8 cellular contexts compared by ENCODE assay signal in genomic region chr14:50520947-50521815, GRCh38. TPM values are rescaled to one million over a fixed set of nuclear protein-coding genes. Genes with fewer than 3 reads are reported as not detected.
DNase-seq lines count a peak whose midpoint lies in the region; ATAC-seq, FAIRE-seq and TF ChIP-seq lines count a peak whose summit lies in the region.

No MANE protein-coding gene starts in this region.

- TF ChIP-seq CTCF in pancreas (IDR thresholded peaks at IDR 0.05) = no peak

- intact Hi-C loops in pancreas (cut with DNase I) = loop anchor here in 1 of 3 donors (10.0 kb wide), 1 partner anchor 196 kb away; no protein-coding TSS in a partner anchor

- peak; percentile 32 to 71 for DNase-seq in SW 1271 (lab: John Stamatoyannopoulos, UW)
- DNase-seq in central memory CD8-positive, alpha-beta T cell (ENCODE audit: low spot score in 2 of 2) = no peak
- peak in 4 of 6 donors; percentile 30 to 55 (median 42) for DNase-seq in pancreas
- no peak for DNase-seq in KBM-7
- DNase-seq in NCI-H1048 (lab: John Stamatoyannopoulos, UW) = no peak
- DNase-seq in epidermal melanocyte (ENCODE audit: insufficient read length, low spot score) = no peak

- peak overlapping the region in 3 of 4 donors; percentile 29 to 71 (median 56) for H3K27ac ChIP-seq in pancreas

- FAIRE-seq in pancreas (lab: Jason Lieb, UNC) = no peak

- 43 to 46% methylated on average over 5 of the region's 5 CpGs for WGBS in pancreas, 2 donors

- H3K27me3 Mint-ChIP-seq in central memory CD8-positive, alpha-beta T cell = no peaks in the 10 kb centered on the region

- no peaks in the 10 kb centered on the region for H3K9me3 ChIP-seq in pancreas

- no peaks in the 10 kb centered on the region for H3K27me3 ChIP-seq in pancreas

- peaks cover 52% of the 10 kb centered on the region for H3K4me1 Mint-ChIP-seq in central memory CD8-positive, alpha-beta T cell

- H3K27ac Mint-ChIP-seq in central memory CD8-positive, alpha-beta T cell (ENCODE audit: low read depth) = peak overlapping the region; percentile 90

- no peaks in the 10 kb centered on the region for H3K36me3 ChIP-seq in pancreas

- H3K4me1 ChIP-seq in pancreas = peaks cover 7 to 25% (median 19%) of the 10 kb centered on the region in 3 donors

- no peaks in the 10 kb centered on the region for H3K9me3 Mint-ChIP-seq in central memory CD8-positive, alpha-beta T cell

- peak overlapping the region; percentile 68 for H3K4me3 Mint-ChIP-seq in central memory CD8-positive, alpha-beta T cell

- peaks cover 9% of the 10 kb centered on the region for H3K36me3 Mint-ChIP-seq in central memory CD8-positive, alpha-beta T cell (ENCODE audit: insufficient read depth)

- H3K4me3 ChIP-seq in pancreas = no peak overlapping the region

- ATAC-seq in GM18517 (IDR thresholded peaks at IDR 0.05; ENCODE audit: unreplicated experiment) = peak; percentile 61
- peak; percentile 72 for ATAC-seq in HG02870 (IDR thresholded peaks at IDR 0.05; ENCODE audit: unreplicated experiment)
- ATAC-seq in central memory CD8-positive, alpha-beta T cell (replicated peaks; ENCODE audit: extremely low read depth, poor library complexity, severe bottlenecking) = peak; percentile 77
- ATAC-seq in pancreas = peak; percentile 89 to 96 (median 92)

- in situ Hi-C loops in KBM-7 (cut with MboI; ENCODE audit: low pct_unique_long_range_greater_than_20kb, low sequenced_read_pairs) = no loop called here

RNA-seq across cellular contexts. Expression of gene MAP4K5, which starts 11.2 kb away (rescaled TPM):
- total RNA-seq in pancreas = 10 to 100 TPM; 19.0 to 28.6 (median 23.5) TPM
- polyA plus RNA-seq in pancreas = 10 to 100 TPM; 12.6 to 15.5 TPM

RNA-seq across cellular contexts. Expression of gene ATL1, which starts 38.8 kb away (rescaled TPM):
- 1 to 10 TPM; 2.5 to 6.1 (median 3.3) TPM for total RNA-seq in pancreas
- polyA plus RNA-seq in pancreas = 1 to 10 TPM; 1.3 to 3.5 TPM

Comparison
In these comparisons a context has a peak if more than half of its experiments do, and no peak if none do; other contexts are left out.
1. DNase-seq: peak in SW 1271 (2 of 2) and pancreas (4 of 6); none in central memory CD8-positive, alpha-beta T cell (0 of 2), KBM-7 (single experiment), NCI-H1048 (single experiment) and epidermal melanocyte (single experiment).
2. Peak in every context shown above with its lines, with median percentiles within 50 percentile points of each other: ATAC-seq.